ENCODE assay signal across 2 cellular contexts in genomic region chr1:27936370-27936769, GRCh38.
TF ChIP-seq lines count a peak whose summit lies in the region.

No MANE protein-coding gene starts in this region.

TF ChIP-seq in GM23338, 12 proteins besides CTCF, POLR2A, EP300 and RAD21:
- TF ChIP-seq POLR2AphosphoS5 (IDR thresholded peaks at IDR 0.05; ENCODE audit: low read depth): no peak
- no peak for TF ChIP-seq NANOG (IDR thresholded peaks at IDR 0.05; ENCODE audit: borderline replicate concordance)
- no peak for TF ChIP-seq EZH2 (IDR thresholded peaks at IDR 0.05; ENCODE audit: low read depth, unreplicated experiment)
- no peak for TF ChIP-seq ZNF331 (CRISPR knock-in tag; IDR thresholded peaks at IDR 0.05; ENCODE audit: low read depth)
- no peak for TF ChIP-seq CREB1 (CRISPR knock-in tag; IDR thresholded peaks at IDR 0.05; ENCODE audit: low read depth)
- no peak for TF ChIP-seq STAT1 (IDR thresholded peaks at IDR 0.05; ENCODE audit: unreplicated experiment)

TF ChIP-seq in H1, 55 proteins besides CTCF, POLR2A, EP300 and RAD21:
- no peak for TF ChIP-seq NANOG (IDR thresholded peaks at IDR 0.05; ENCODE audit: insufficient read depth, low read depth, low read length, poor library complexity, severe bottlenecking)
- 0 out of 4 replicates have a peak, but pooled peaks of 1 of the 2 experiments have one; percentile 24 for TF ChIP-seq HDAC2 (IDR thresholded peaks at IDR 0.05; ENCODE audit: borderline replicate concordance in 1 of 2, low read depth in 2 of 2, low read length in 2 of 2)
- peak; percentile 81 for TF ChIP-seq KDM1A (IDR thresholded peaks at IDR 0.05; ENCODE audit: borderline replicate concordance, low read length)
